36 cellular contexts compared by ENCODE assay signal in genomic region chr18:55137602-55138001, GRCh38.
"Had no signal": no experiment of that assay in that cellular context is flagged by ENCODE, and none has a peak within 500 bp of the region (broad histone marks: within the 10 kb centered on the region; RNA-seq: fewer than 3 reads in every experiment).

No MANE protein-coding gene starts in this region.

- H3K4me3 Mint-ChIP-seq: activated B cell treated with CpG ODN at 0.5 μM for 24 hours; activated CD4-positive, alpha-beta memory T cell treated with anti-CD3 and anti-CD28 coated beads for 36 hours; activated CD4-positive, alpha-beta T cell treated with anti-CD3 and anti-CD28 coated beads, Interleukin-2, amount 10 ng/mL, durations not matched to agents 24 days and 14 days; activated CD8-positive, alpha-beta memory T cell treated with anti-CD3 and anti-CD28 coated beads, Interleukin-2, amount 10 ng/mL, durations not matched to agents 7 days and 5 days; activated CD8-positive, alpha-beta T cell treated with anti-CD3 and anti-CD28 coated beads, Interleukin-2, amount 10 ng/mL, durations not matched to agents 7 days and 5 days; activated naive CD4-positive, alpha-beta T cell treated with anti-CD3 and anti-CD28 coated beads for 36 hours; activated naive CD4-positive, alpha-beta T cell treated with anti-CD3 and anti-CD28 coated beads, Interleukin-2, amount 50 U/mL, for 24 hours; activated naive CD8-positive, alpha-beta T cell treated with anti-CD3 and anti-CD28 coated beads for 36 hours; activated naive CD8-positive, alpha-beta T cell treated with anti-CD3 and anti-CD28 coated beads, Interleukin-2, amount 50 U/mL, for 24 hours; activated T-helper 1 cell treated with anti-CD3 and anti-CD28 coated beads, Interleukin-12 subunit alpha, Interleukin-12 subunit beta, Interleukin-2, Interleukin-4 antibody, amounts not matched to agents 30 ng/mL and 10 ng/mL and 1 ng/mL, durations not matched to agents 14 hours and 24 hours and 36 hours; brain; central memory CD8-positive, alpha-beta T cell; dendritic cell treated with granulocyte-macrophage colony-stimulating factor and Interleukin-4, amounts not matched to agents 40 ng/mL and 50 ng/mL, for 4 days; endodermal cell; T-helper 17 cell; T-helper 2 cell treated with Interferon-gamma antibody and Interleukin-4, amounts not matched to agents 5 μg/mL and 100 μg/mL, for 36 hours had no signal

- H3K36me3 ChIP-seq: adrenal gland, gastrocnemius medialis, WERI-Rb-1 had no signal

- H3K36me3 Mint-ChIP-seq: activated CD4-positive, alpha-beta memory T cell treated with anti-CD3 and anti-CD28 coated beads for 36 hours; activated CD8-positive, alpha-beta memory T cell treated with anti-CD3 and anti-CD28 coated beads, Interleukin-2, amount 10 ng/mL, durations not matched to agents 7 days and 5 days; activated naive CD4-positive, alpha-beta T cell treated with anti-CD3 and anti-CD28 coated beads, Interleukin-2, amount 50 U/mL, for 24 hours; activated naive CD8-positive, alpha-beta T cell treated with anti-CD3 and anti-CD28 coated beads for 36 hours; brain had no signal

- H3K9me3 ChIP-seq: adrenal gland, gastrocnemius medialis had no signal

- H3K27me3 Mint-ChIP-seq: activated CD4-positive, alpha-beta T cell treated with anti-CD3 and anti-CD28 coated beads, Interleukin-2, amount 10 ng/mL, durations not matched to agents 24 days and 14 days; activated CD8-positive, alpha-beta memory T cell treated with anti-CD3 and anti-CD28 coated beads, Interleukin-2, amount 10 ng/mL, durations not matched to agents 7 days and 5 days; activated naive CD4-positive, alpha-beta T cell treated with anti-CD3 and anti-CD28 coated beads, Interleukin-2, amount 50 U/mL, for 24 hours; activated naive CD8-positive, alpha-beta T cell treated with anti-CD3 and anti-CD28 coated beads for 36 hours; central memory CD8-positive, alpha-beta T cell; dendritic cell treated with granulocyte-macrophage colony-stimulating factor and Interleukin-4, amounts not matched to agents 40 ng/mL and 50 ng/mL, for 4 days had no signal

- H3K4me1 Mint-ChIP-seq: activated CD4-positive, alpha-beta T cell treated with anti-CD3 and anti-CD28 coated beads, Interleukin-2, amount 10 ng/mL, durations not matched to agents 24 days and 14 days; activated CD8-positive, alpha-beta memory T cell treated with anti-CD3 and anti-CD28 coated beads, Interleukin-2, amount 10 ng/mL, durations not matched to agents 7 days and 5 days; activated naive CD4-positive, alpha-beta T cell treated with anti-CD3 and anti-CD28 coated beads, Interleukin-2, amount 50 U/mL, for 24 hours; activated naive CD8-positive, alpha-beta T cell treated with anti-CD3 and anti-CD28 coated beads for 36 hours; activated naive CD8-positive, alpha-beta T cell treated with anti-CD3 and anti-CD28 coated beads, Interleukin-2, amount 50 U/mL, for 24 hours; central memory CD8-positive, alpha-beta T cell; endodermal cell; T-helper 17 cell had no signal

- H3K27ac ChIP-seq: adrenal gland, coronary artery, dorsolateral prefrontal cortex, foreskin keratinocyte, gastrocnemius medialis, WERI-Rb-1 had no signal

- H3K27ac Mint-ChIP-seq: activated B cell treated with CpG ODN at 0.5 μM for 24 hours; activated CD4-positive, alpha-beta memory T cell treated with anti-CD3 and anti-CD28 coated beads for 36 hours; activated CD4-positive, alpha-beta T cell treated with anti-CD3 and anti-CD28 coated beads, Interleukin-2, amount 10 ng/mL, durations not matched to agents 24 days and 14 days; activated CD8-positive, alpha-beta memory T cell treated with anti-CD3 and anti-CD28 coated beads, Interleukin-2, amount 10 ng/mL, durations not matched to agents 7 days and 5 days; activated CD8-positive, alpha-beta T cell treated with anti-CD3 and anti-CD28 coated beads, Interleukin-2, amount 10 ng/mL, durations not matched to agents 7 days and 5 days; activated naive CD4-positive, alpha-beta T cell treated with anti-CD3 and anti-CD28 coated beads for 36 hours; activated naive CD4-positive, alpha-beta T cell treated with anti-CD3 and anti-CD28 coated beads, Interleukin-2, amount 50 U/mL, for 24 hours; activated naive CD8-positive, alpha-beta T cell treated with anti-CD3 and anti-CD28 coated beads for 36 hours; activated naive CD8-positive, alpha-beta T cell treated with anti-CD3 and anti-CD28 coated beads, Interleukin-2, amount 50 U/mL, for 24 hours; activated T-helper 1 cell treated with anti-CD3 and anti-CD28 coated beads, Interleukin-12 subunit alpha, Interleukin-12 subunit beta, Interleukin-2, Interleukin-4 antibody, amounts not matched to agents 30 ng/mL and 10 ng/mL and 1 ng/mL, durations not matched to agents 14 hours and 24 hours and 36 hours; activated T-helper 2 cell treated with anti-CD3 and anti-CD28 coated beads, Interferon-gamma antibody, Interleukin-2, Interleukin-4, amounts not matched to agents 10 μg/mL and 5 μg/mL and 100 μg/mL, durations not matched to agents 14 hours and 24 hours and 36 hours; brain; dendritic cell treated with granulocyte-macrophage colony-stimulating factor and Interleukin-4, amounts not matched to agents 40 ng/mL and 50 ng/mL, for 4 days; endodermal cell; T-helper 17 cell; T-helper 2 cell treated with Interferon-gamma antibody and Interleukin-4, amounts not matched to agents 5 μg/mL and 100 μg/mL, for 36 hours had no signal

- FAIRE-seq: bronchial epithelial cell had no signal

- H3K27me3 ChIP-seq: adrenal gland, dorsolateral prefrontal cortex, foreskin keratinocyte, gastrocnemius medialis had no signal

- H3K4me1 ChIP-seq: adrenal gland, foreskin keratinocyte, gastrocnemius medialis had no signal

- H3K9me3 Mint-ChIP-seq: activated B cell treated with CpG ODN at 0.5 μM for 24 hours; activated CD4-positive, alpha-beta memory T cell treated with anti-CD3 and anti-CD28 coated beads for 36 hours; activated CD4-positive, alpha-beta T cell treated with anti-CD3 and anti-CD28 coated beads, Interleukin-2, amount 10 ng/mL, durations not matched to agents 24 days and 14 days; activated naive CD4-positive, alpha-beta T cell treated with anti-CD3 and anti-CD28 coated beads for 36 hours; activated naive CD8-positive, alpha-beta T cell treated with anti-CD3 and anti-CD28 coated beads for 36 hours; activated naive CD8-positive, alpha-beta T cell treated with anti-CD3 and anti-CD28 coated beads, Interleukin-2, amount 50 U/mL, for 24 hours; activated T-helper 1 cell treated with anti-CD3 and anti-CD28 coated beads, Interleukin-12 subunit alpha, Interleukin-12 subunit beta, Interleukin-2, Interleukin-4 antibody, amounts not matched to agents 30 ng/mL and 10 ng/mL and 1 ng/mL, durations not matched to agents 14 hours and 24 hours and 36 hours; central memory CD8-positive, alpha-beta T cell; dendritic cell treated with granulocyte-macrophage colony-stimulating factor and Interleukin-4, amounts not matched to agents 40 ng/mL and 50 ng/mL, for 4 days; endodermal cell had no signal

- H3K4me3 ChIP-seq: adrenal gland, coronary artery, dorsolateral prefrontal cortex, gastrocnemius medialis had no signal

- DNase-seq: activated B cell treated with CpG ODN at 0.5 μM for 24 hours; activated CD4-positive, alpha-beta memory T cell treated with anti-CD3 and anti-CD28 coated beads for 36 hours; activated CD4-positive, alpha-beta T cell treated with anti-CD3 and anti-CD28 coated beads, Interleukin-2, amount 10 ng/mL, durations not matched to agents 24 days and 14 days; activated CD8-positive, alpha-beta memory T cell treated with anti-CD3 and anti-CD28 coated beads, Interleukin-2, amount 10 ng/mL, durations not matched to agents 7 days and 5 days; activated CD8-positive, alpha-beta memory T cell treated with anti-CD3 and anti-CD28 coated beads, Interleukin-2, amount 50 U/mL, for 4 hours; activated CD8-positive, alpha-beta T cell treated with anti-CD3 and anti-CD28 coated beads, Interleukin-2, amount 10 ng/mL, durations not matched to agents 7 days and 5 days; activated effector memory CD4-positive, alpha-beta T cell treated with anti-CD3 and anti-CD28 coated beads, Interleukin-2, amount 50 U/mL, for 16 hours; activated naive CD4-positive, alpha-beta T cell treated with anti-CD3 and anti-CD28 coated beads for 36 hours; activated naive CD8-positive, alpha-beta T cell treated with anti-CD3 and anti-CD28 coated beads for 36 hours; activated naive CD8-positive, alpha-beta T cell treated with anti-CD3 and anti-CD28 coated beads, Interleukin-2, amount 50 U/mL, for 24 hours; activated T-cell treated with anti-CD3 and anti-CD28 coated beads, Interleukin-2, amount 50 U/mL, for 1 hour; activated T-cell treated with anti-CD3 and anti-CD28 coated beads, Interleukin-2, amount 50 U/mL, for 48 hours; adrenal gland; amygdala; aorta; dorsolateral prefrontal cortex; effector memory CD4-positive, alpha-beta T cell; endodermal cell; gastrocnemius medialis; glutamatergic neuron; T-helper 1 cell; T-helper 17 cell; T1000; WERI-Rb-1 had no signal

- ATAC-seq: activated CD4-positive, CD25-positive, alpha-beta regulatory T cell treated with anti-CD3 and anti-CD28 coated beads, Interleukin-2, amount 50 U/mL, for 24 hours; activated CD8-positive, alpha-beta memory T cell treated with anti-CD3 and anti-CD28 coated beads, Interleukin-2, amount 10 ng/mL, durations not matched to agents 7 days and 5 days; activated CD8-positive, alpha-beta T cell treated with anti-CD3 and anti-CD28 coated beads, Interleukin-2, amount 10 ng/mL, durations not matched to agents 7 days and 5 days; activated naive CD8-positive, alpha-beta T cell treated with anti-CD3 and anti-CD28 coated beads, Interleukin-2, amount 50 U/mL, for 24 hours; esophagus mucosa; foreskin keratinocyte; gastrocnemius medialis; T-helper 17 cell had no signal
